18 cellular contexts compared by ENCODE assay signal in the genomic region with DNA sequence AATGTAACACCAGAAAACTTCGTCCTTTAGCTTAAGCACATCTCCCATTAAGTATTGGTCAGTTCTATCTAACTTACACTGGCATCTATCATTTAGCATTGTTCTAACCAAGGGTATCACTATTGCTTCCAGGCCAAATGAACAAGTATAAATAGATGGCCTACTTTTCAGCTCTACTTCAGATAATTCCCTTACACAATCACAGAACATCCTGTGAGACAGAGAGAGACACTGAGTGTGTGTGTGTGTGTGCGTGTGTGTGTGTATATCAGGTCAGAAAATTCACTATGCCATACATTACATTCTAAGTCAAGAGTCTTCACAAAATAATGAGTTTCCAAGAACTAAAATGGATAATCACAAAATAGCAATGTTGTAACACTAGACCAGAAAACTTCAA. TPM values are rescaled to one million over a fixed set of nuclear protein-coding genes. Genes with fewer than 3 reads are reported as not detected.
A peak's percentile ranks its signal among the peaks of the same experiment; 100 is the strongest.
DNase-seq lines count a peak whose midpoint lies in the region; ATAC-seq and TF ChIP-seq lines count a peak whose summit lies in the region.
"Had no signal": no experiment of that assay in that cellular context is flagged by ENCODE, and none has a peak within 500 bp of the region (broad histone marks: within the 10 kb centered on the region; RNA-seq: fewer than 3 reads in every experiment).

No MANE protein-coding gene starts in this region.

- no peaks in the 10 kb centered on the region for H3K27me3 ChIP-seq in heart right ventricle
- no peaks in the 10 kb centered on the region for H3K27me3 ChIP-seq in upper lobe of right lung
- H3K27me3 ChIP-seq: ovary, SJSA1 had no signal

- H3K4me3 ChIP-seq in AG09309 (ENCODE audit: control insufficient read depth, low read depth, low read length), result no peak overlapping the region
- no peak overlapping the region for H3K4me3 ChIP-seq in heart right ventricle
- H3K4me3 ChIP-seq in upper lobe of right lung, result no peak overlapping the region
- H3K4me3 ChIP-seq: ovary, SJSA1 had no signal

- DNase-seq in AG09309 (ENCODE audit: low read depth) (peak; percentile 14), G401 (ENCODE audit: low spot score) (peak; percentile 45), heart right ventricle (peak in 1 of 2 donors; percentile 35), upper lobe of right lung (no peak), NCI-H2107 treated with DMSO at 0.1 percent for 48 hours (lab: John Stamatoyannopoulos, UW; ENCODE audit: unreplicated experiment) (no peak), NCI-H1105 treated with DMSO at 0.1 percent for 48 hours (lab: John Stamatoyannopoulos, UW) (no peak)
- no peak for DNase-seq in activated naive CD8-positive, alpha-beta T cell treated with anti-CD3 and anti-CD28 coated beads for 36 hours
- no peak for DNase-seq in effector CD4-positive, alpha-beta T cell
- DNase-seq: activated gamma-delta T cell treated with Interleukin-2 at 50 U/mL for 16 hours, naive B cell, NCI-H1048, NCI-H2081 treated with DMSO at 0.1 percent for 48 hours, NCI-H526 treated with DMSO at 0.1 percent for 48 hours, ovary had no signal

- no peak for TF ChIP-seq CTCF in AG09309 (IDR thresholded peaks at IDR 0.05; ENCODE audit: control insufficient read depth, insufficient read depth, low read depth, low read length, missing control alignments)
- TF ChIP-seq CTCF in heart right ventricle (IDR thresholded peaks at IDR 0.05), result no peak
- no peak for TF ChIP-seq CTCF in upper lobe of right lung (IDR thresholded peaks at IDR 0.05)

- WGBS in heart right ventricle, 2 donors, result 48 to 73% methylated on average over 2 of the region's 2 CpGs

- ATAC-seq in heart right ventricle (peak; percentile 81 to 96 (median 91)), upper lobe of right lung (no peak)

- peaks cover 61% of the 10 kb centered on the region for H3K4me1 Mint-ChIP-seq in activated naive CD8-positive, alpha-beta T cell treated with anti-CD3 and anti-CD28 coated beads for 36 hours

- H3K27ac Mint-ChIP-seq in activated naive CD8-positive, alpha-beta T cell treated with anti-CD3 and anti-CD28 coated beads for 36 hours, result peak overlapping the region; percentile 39
- H3K27ac Mint-ChIP-seq: B cell had no signal

- H3K27me3 Mint-ChIP-seq in activated naive CD8-positive, alpha-beta T cell treated with anti-CD3 and anti-CD28 coated beads for 36 hours, result no peaks in the 10 kb centered on the region
- H3K27me3 Mint-ChIP-seq: B cell, naive B cell had no signal

- H3K36me3 ChIP-seq in heart right ventricle (no peaks in the 10 kb centered on the region), upper lobe of right lung (no peaks in the 10 kb centered on the region)
- H3K36me3 ChIP-seq: ovary, SJSA1 had no signal

- intact Hi-C loops in heart right ventricle (cut with DNase I), result loop anchor here in 5 of 10 donors (5.0 to 10.0 kb wide), 4 partner anchors 631 to 681 kb away; no protein-coding TSS in a partner anchor
- intact Hi-C loops in upper lobe of right lung (cut with DNase I), result no loop called here

- H3K27ac ChIP-seq in heart right ventricle (peak overlapping the region in 8 of 10 donors; percentile 14 to 57 (median 38)), upper lobe of right lung (no peak overlapping the region)
- H3K27ac ChIP-seq: epithelial cell of prostate, KMS-11, ovary, SJSA1 had no signal

- no peak overlapping the region for H3K4me3 Mint-ChIP-seq in activated naive CD8-positive, alpha-beta T cell treated with anti-CD3 and anti-CD28 coated beads for 36 hours
- H3K4me3 Mint-ChIP-seq: B cell, naive B cell had no signal

- H3K4me1 ChIP-seq in heart right ventricle (peaks cover 0 to 48% (median 23%) of the 10 kb centered on the region in 9 donors), upper lobe of right lung (no peaks in the 10 kb centered on the region)
- H3K4me1 ChIP-seq: SJSA1 had no signal

- H3K9me3 ChIP-seq in heart right ventricle (no peaks in the 10 kb centered on the region), upper lobe of right lung (no peaks in the 10 kb centered on the region)
- H3K9me3 ChIP-seq: ovary, SJSA1 had no signal

- in situ Hi-C loops in G401 (cut with HindIII; ENCODE audit: low sequenced_read_pairs), result no loop called here

- H3K9me3 Mint-ChIP-seq in activated naive CD8-positive, alpha-beta T cell treated with anti-CD3 and anti-CD28 coated beads for 36 hours, result no peaks in the 10 kb centered on the region

- H3K36me3 Mint-ChIP-seq in activated naive CD8-positive, alpha-beta T cell treated with anti-CD3 and anti-CD28 coated beads for 36 hours, result peaks cover 17% of the 10 kb centered on the region

RNA-seq across cellular contexts. Expression of gene SCAPER, which starts 39.1 kb away (rescaled TPM):
- 3.6 and 4.6 TPM in 2 replicates for total RNA-seq in G401 (2014; rRNA removed; shearing (Covaris generic))
- total RNA-seq in activated naive CD8-positive, alpha-beta T cell treated with anti-CD3 and anti-CD28 coated beads for 36 hours, result 10 to 100 TPM; 20.8 to 21.3 TPM
- total RNA-seq in heart right ventricle (10 to 100 TPM; 33.9 to 48.1 (median 40.2) TPM), upper lobe of right lung (44.3 TPM)
- 1 to 10 TPM; 6.9 to 9.5 TPM for polyA plus RNA-seq in heart right ventricle

Comparison
In these comparisons a context has a peak if more than half of its experiments do, and no peak if none do; other contexts are left out.
1. DNase-seq: peak in AG09309 (single experiment) and G401 (single experiment); none in activated naive CD8-positive, alpha-beta T cell treated with anti-CD3 and anti-CD28 coated beads for 36 hours (single experiment), upper lobe of right lung (single experiment), NCI-H2107 treated with DMSO at 0.1 percent for 48 hours (single experiment), NCI-H1105 treated with DMSO at 0.1 percent for 48 hours (single experiment) and effector CD4-positive, alpha-beta T cell (single experiment).